ENCODE assay signal across 8 cellular contexts in the genomic region with DNA sequence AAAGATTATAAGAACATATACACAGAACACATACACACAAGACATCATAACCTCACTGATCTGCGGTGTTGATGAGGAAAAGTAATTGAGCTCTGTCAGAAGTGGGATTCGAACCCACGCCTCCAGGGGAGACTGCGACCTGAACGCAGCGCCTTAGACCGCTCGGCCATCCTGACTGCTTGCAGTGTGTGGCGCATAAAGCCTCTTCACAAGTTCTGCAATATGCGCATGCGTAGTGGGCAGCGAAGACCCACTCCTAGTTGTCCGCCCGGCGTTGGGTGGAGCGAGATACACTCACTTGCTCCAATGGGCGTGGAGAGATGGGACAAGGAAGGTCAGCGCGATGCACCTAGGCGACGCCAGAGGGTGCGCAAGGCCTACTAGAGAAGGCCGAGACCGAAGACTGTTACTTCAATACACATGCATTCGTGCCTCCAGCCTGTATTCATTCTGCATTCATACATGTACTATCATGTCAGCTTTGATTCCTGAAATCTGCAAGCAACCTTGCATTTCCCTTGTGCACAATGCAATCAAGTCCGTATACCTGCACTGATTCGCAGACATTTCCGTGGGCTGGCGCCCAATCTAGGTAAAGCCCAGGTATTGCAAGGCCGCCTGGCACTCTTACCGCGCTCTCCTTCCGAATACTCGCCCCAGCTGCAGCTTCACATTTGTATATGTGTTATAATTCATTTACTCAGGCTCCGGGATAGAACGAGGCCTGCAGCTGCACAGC. TPM values are rescaled to one million over a fixed set of nuclear protein-coding genes. Genes with fewer than 3 reads are reported as not detected.
DNase-seq lines count a peak whose midpoint lies in the region; ATAC-seq and TF ChIP-seq lines count a peak whose summit lies in the region.

No MANE protein-coding gene starts in this region.

- H3K4me1 Mint-ChIP-seq in activated T-helper 2 cell treated with anti-CD3 and anti-CD28 coated beads, Interferon-gamma antibody, Interleukin-2, Interleukin-4, amounts not matched to agents 10 μg/mL and 5 μg/mL and 100 μg/mL, durations not matched to agents 14 hours and 24 hours and 36 hours (ENCODE audit: low read depth) = peaks cover 16% of the 10 kb centered on the region
- H3K4me1 Mint-ChIP-seq in naive thymus-derived CD8-positive, alpha-beta T cell = peaks cover 4 to 18% (median 15%) of the 10 kb centered on the region in 4 donors
- peaks cover 39% of the 10 kb centered on the region for H3K4me1 Mint-ChIP-seq in stimulated activated memory B cell treated with anti-CD40 and anti-IgM and Interleukin-4, amounts not matched to agents 10 μg/mL and 1 μg/mL and 100 μg/mL, for 72 hours

- no peak overlapping the region for H3K27ac Mint-ChIP-seq in activated T-helper 2 cell treated with anti-CD3 and anti-CD28 coated beads, Interferon-gamma antibody, Interleukin-2, Interleukin-4, amounts not matched to agents 10 μg/mL and 5 μg/mL and 100 μg/mL, durations not matched to agents 14 hours and 24 hours and 36 hours
- no peak overlapping the region for H3K27ac Mint-ChIP-seq in naive thymus-derived CD8-positive, alpha-beta T cell
- no peak overlapping the region for H3K27ac Mint-ChIP-seq in stimulated activated memory B cell treated with anti-CD40 and anti-IgM and Interleukin-4, amounts not matched to agents 10 μg/mL and 1 μg/mL and 100 μg/mL, for 72 hours

- H3K9me3 Mint-ChIP-seq in activated T-helper 2 cell treated with anti-CD3 and anti-CD28 coated beads, Interferon-gamma antibody, Interleukin-2, Interleukin-4, amounts not matched to agents 10 μg/mL and 5 μg/mL and 100 μg/mL, durations not matched to agents 14 hours and 24 hours and 36 hours = no peaks in the 10 kb centered on the region
- H3K9me3 Mint-ChIP-seq in naive thymus-derived CD8-positive, alpha-beta T cell = no peaks in the 10 kb centered on the region
- peaks cover 2% of the 10 kb centered on the region for H3K9me3 Mint-ChIP-seq in stimulated activated memory B cell treated with anti-CD40 and anti-IgM and Interleukin-4, amounts not matched to agents 10 μg/mL and 1 μg/mL and 100 μg/mL, for 72 hours

- H3K36me3 ChIP-seq in H7 (replicated peaks; ENCODE audit: control insufficient read depth, insufficient read depth, low read length) = no peaks in the 10 kb centered on the region

- no peaks in the 10 kb centered on the region for H3K36me3 Mint-ChIP-seq in activated T-helper 2 cell treated with anti-CD3 and anti-CD28 coated beads, Interferon-gamma antibody, Interleukin-2, Interleukin-4, amounts not matched to agents 10 μg/mL and 5 μg/mL and 100 μg/mL, durations not matched to agents 14 hours and 24 hours and 36 hours (ENCODE audit: low read depth)
- no peaks in the 10 kb centered on the region for H3K36me3 Mint-ChIP-seq in naive thymus-derived CD8-positive, alpha-beta T cell
- peaks cover 5% of the 10 kb centered on the region for H3K36me3 Mint-ChIP-seq in stimulated activated memory B cell treated with anti-CD40 and anti-IgM and Interleukin-4, amounts not matched to agents 10 μg/mL and 1 μg/mL and 100 μg/mL, for 72 hours

- H3K4me3 Mint-ChIP-seq in activated T-helper 2 cell treated with anti-CD3 and anti-CD28 coated beads, Interferon-gamma antibody, Interleukin-2, Interleukin-4, amounts not matched to agents 10 μg/mL and 5 μg/mL and 100 μg/mL, durations not matched to agents 14 hours and 24 hours and 36 hours (ENCODE audit: low read depth) = no peak overlapping the region
- H3K4me3 Mint-ChIP-seq in naive thymus-derived CD8-positive, alpha-beta T cell = no peak overlapping the region
- no peak overlapping the region for H3K4me3 Mint-ChIP-seq in stimulated activated memory B cell treated with anti-CD40 and anti-IgM and Interleukin-4, amounts not matched to agents 10 μg/mL and 1 μg/mL and 100 μg/mL, for 72 hours

- H3K4me3 ChIP-seq in H7 (ENCODE audit: insufficient read depth, low read depth, low read length) (peak overlapping the region; percentile 62), fibroblast of pulmonary artery (replicated peaks; ENCODE audit: low read depth, low read length) (peak overlapping the region; percentile 62)

- peak; percentile 86 for ATAC-seq in naive thymus-derived CD8-positive, alpha-beta T cell
- ATAC-seq in stimulated activated memory B cell treated with anti-CD40 and anti-IgM and Interleukin-4, amounts not matched to agents 10 μg/mL and 1 μg/mL and 100 μg/mL, for 72 hours = peak; percentile 96

- DNase-seq in ELF-1 (ENCODE audit: low read depth, low spot score) (peak; percentile 99), H7 (peak; percentile 90), LoVo (ENCODE audit: low spot score) (peak; percentile 99), RPMI8226 (peak; percentile 100), fibroblast of pulmonary artery (ENCODE audit: low read depth) (peak; percentile 99)
- peak; percentile 99 for DNase-seq in activated T-helper 2 cell treated with anti-CD3 and anti-CD28 coated beads, Interferon-gamma antibody, Interleukin-2, Interleukin-4, amounts not matched to agents 10 μg/mL and 5 μg/mL and 100 μg/mL, durations not matched to agents 14 hours and 24 hours and 36 hours (ENCODE audit: low spot score)
- DNase-seq in naive thymus-derived CD8-positive, alpha-beta T cell = peak; percentile 92 to 100 (median 99)

- peaks cover 2% of the 10 kb centered on the region; the same call in 1 of the 2 replicates for H3K27me3 ChIP-seq in H7 (ENCODE audit: control insufficient read depth, insufficient read depth, low read length)

- H3K27me3 Mint-ChIP-seq in activated T-helper 2 cell treated with anti-CD3 and anti-CD28 coated beads, Interferon-gamma antibody, Interleukin-2, Interleukin-4, amounts not matched to agents 10 μg/mL and 5 μg/mL and 100 μg/mL, durations not matched to agents 14 hours and 24 hours and 36 hours (ENCODE audit: low read depth) = peaks cover 2% of the 10 kb centered on the region
- no peaks in the 10 kb centered on the region for H3K27me3 Mint-ChIP-seq in naive thymus-derived CD8-positive, alpha-beta T cell
- H3K27me3 Mint-ChIP-seq in stimulated activated memory B cell treated with anti-CD40 and anti-IgM and Interleukin-4, amounts not matched to agents 10 μg/mL and 1 μg/mL and 100 μg/mL, for 72 hours = no peaks in the 10 kb centered on the region

- POLR2A ChIA-PET in naive thymus-derived CD8-positive, alpha-beta T cell (lab: Charles Lee) = interaction anchor here (0.5 to 4.3 kb wide), 14 partner anchors 11 to 236 kb away, joined by 3 to 43 read pairs (median 4); a partner anchor contains a TSS

- peak; percentile 98 for TF ChIP-seq CTCF in fibroblast of pulmonary artery (IDR thresholded peaks at IDR 0.05; ENCODE audit: low read length, missing control alignments)

- intact Hi-C loops in activated T-helper 2 cell treated with anti-CD3 and anti-CD28 coated beads, Interferon-gamma antibody, Interleukin-2, Interleukin-4, amounts not matched to agents 10 μg/mL and 5 μg/mL and 100 μg/mL, durations not matched to agents 14 hours and 24 hours and 36 hours (cut with micrococcal nuclease) = loop anchor here (1.0 to 5.0 kb wide), 8 partner anchors 55 to 690 kb away; a partner anchor contains a TSS

RNA-seq across cellular contexts. Expression of a gene that starts 16.1 kb away (rescaled TPM):
- total RNA-seq in H7 (2014; rRNA removed; shearing (Covaris generic)) = 1.6 and 3.0 TPM in 2 replicates
- 0.30 and 0.34 TPM in 2 replicates for total RNA-seq in activated T-helper 2 cell treated with anti-CD3 and anti-CD28 coated beads, Interferon-gamma antibody, Interleukin-2, Interleukin-4, amounts not matched to agents 10 μg/mL and 5 μg/mL and 100 μg/mL, durations not matched to agents 14 hours and 24 hours and 36 hours
- total RNA-seq in naive thymus-derived CD8-positive, alpha-beta T cell = 1 to 10 TPM; 3.5 to 4.2 TPM
- 1 to 10 TPM; 4.9 to 8.8 (median 6.3) TPM for polyA plus RNA-seq in naive thymus-derived CD8-positive, alpha-beta T cell

RNA-seq across cellular contexts. Expression of a gene that starts 55.5 kb away (rescaled TPM):
- total RNA-seq in H7 (2014; rRNA removed; shearing (Covaris generic)) = 27.7 and 28.3 TPM in 2 replicates
- 28.1 and 31.2 TPM in 2 replicates for total RNA-seq in activated T-helper 2 cell treated with anti-CD3 and anti-CD28 coated beads, Interferon-gamma antibody, Interleukin-2, Interleukin-4, amounts not matched to agents 10 μg/mL and 5 μg/mL and 100 μg/mL, durations not matched to agents 14 hours and 24 hours and 36 hours
- 10 to 100 TPM; 58.0 to 61.3 TPM for total RNA-seq in naive thymus-derived CD8-positive, alpha-beta T cell
- 100 to 1,000 TPM; 148 to 154 (median 153) TPM for polyA plus RNA-seq in naive thymus-derived CD8-positive, alpha-beta T cell

RNA-seq across cellular contexts. Expression of a gene that starts 58.0 kb away (rescaled TPM):
- total RNA-seq in H7 (2014; rRNA removed; shearing (Covaris generic)) = not detected in 2 replicates
- 32.5 and 34.3 TPM in 2 replicates for total RNA-seq in activated T-helper 2 cell treated with anti-CD3 and anti-CD28 coated beads, Interferon-gamma antibody, Interleukin-2, Interleukin-4, amounts not matched to agents 10 μg/mL and 5 μg/mL and 100 μg/mL, durations not matched to agents 14 hours and 24 hours and 36 hours
- total RNA-seq in naive thymus-derived CD8-positive, alpha-beta T cell = 1 to 10 TPM; 6.5 TPM
- not detected for polyA plus RNA-seq in naive thymus-derived CD8-positive, alpha-beta T cell

Comparison
In these comparisons a context has a peak if more than half of its experiments do, and no peak if none do; other contexts are left out.
1. Peak in every context shown above with its lines: DNase-seq, ATAC-seq and H3K4me3 ChIP-seq.